22 cellular contexts compared by ENCODE assay signal in genomic region chr6:53273356-53273755, GRCh38.
A peak's percentile ranks its signal among the peaks of the same experiment; 100 is the strongest.
DNase-seq lines count a peak whose midpoint lies in the region; ATAC-seq, FAIRE-seq and TF ChIP-seq lines count a peak whose summit lies in the region.
"Had no signal": no experiment of that assay in that cellular context is flagged by ENCODE, and none has a peak within 500 bp of the region (broad histone marks: within the 10 kb centered on the region; RNA-seq: fewer than 3 reads in every experiment).

No MANE protein-coding gene starts in this region.

- no peaks in the 10 kb centered on the region for H3K27me3 Mint-ChIP-seq in GM23338 (ENCODE audit: insufficient read depth, low read depth, poor library complexity)
- no peaks in the 10 kb centered on the region for H3K27me3 Mint-ChIP-seq in central memory CD8-positive, alpha-beta T cell
- H3K27me3 Mint-ChIP-seq in neural progenitor cell (ENCODE audit: insufficient read depth, low read depth) = no peaks in the 10 kb centered on the region
- H3K27me3 Mint-ChIP-seq: activated CD4-positive, alpha-beta T cell treated with anti-CD3 and anti-CD28 coated beads for 36 hours; IgD-negative memory B cell had no signal

- H3K9ac ChIP-seq in BLaER1 (no peak overlapping the region), neural progenitor cell (no peak overlapping the region)

- H3K4me2 ChIP-seq in BLaER1 = 0 out of 2 replicates have a peak overlapping the region, but pooled peaks have one; percentile 75
- no peak overlapping the region for H3K4me2 ChIP-seq in GM23338
- H3K4me2 ChIP-seq in neural progenitor cell = no peak overlapping the region

- H3K4me1 ChIP-seq in BLaER1 (peaks cover 52% of the 10 kb centered on the region), GM23338 (ENCODE audit: insufficient read depth) (no peaks in the 10 kb centered on the region), neural progenitor cell (no peaks in the 10 kb centered on the region)
- H3K4me1 ChIP-seq: breast epithelium, gastrocnemius medialis had no signal

- H2AFZ ChIP-seq in GM23338 (no peak overlapping the region), neural progenitor cell (replicated peaks) (no peak overlapping the region)

- no peaks in the 10 kb centered on the region for H3F3A ChIP-seq in GM23338 (replicated peaks; ENCODE audit: low read depth)
- no peaks in the 10 kb centered on the region for H3F3A ChIP-seq in neural progenitor cell (ENCODE audit: low read depth)

- H3K36me3 ChIP-seq in BLaER1 = peaks cover 87% of the 10 kb centered on the region
- peaks cover 41% of the 10 kb centered on the region for H3K36me3 ChIP-seq in GM23338 (ENCODE audit: insufficient read depth)
- H3K36me3 ChIP-seq in neural progenitor cell = peaks cover 6% of the 10 kb centered on the region
- H3K36me3 ChIP-seq: gastrocnemius medialis had no signal

- no peaks in the 10 kb centered on the region for H3K9me2 ChIP-seq in GM23338 (ENCODE audit: insufficient read depth)

- H3K4me3 ChIP-seq in BLaER1 = no peak overlapping the region
- no peak overlapping the region for H3K4me3 ChIP-seq in GM23338
- H3K4me3 ChIP-seq in neural progenitor cell = no peak overlapping the region
- H3K4me3 ChIP-seq: breast epithelium, gastrocnemius medialis, sigmoid colon, tibial nerve had no signal

- H3K27ac Mint-ChIP-seq in GM23338 (no peak overlapping the region), neural progenitor cell (no peak overlapping the region)
- peak overlapping the region; percentile 62 for H3K27ac Mint-ChIP-seq in central memory CD8-positive, alpha-beta T cell (ENCODE audit: low read depth)
- H3K27ac Mint-ChIP-seq: activated CD4-positive, alpha-beta T cell treated with anti-CD3 and anti-CD28 coated beads for 36 hours had no signal

- no peak for FAIRE-seq in frontal cortex (lab: Jason Lieb, UNC)
- FAIRE-seq: kidney, TTC549 had no signal

- H3K36me3 Mint-ChIP-seq in GM23338 (ENCODE audit: low read depth) (peaks cover 60% of the 10 kb centered on the region), neural progenitor cell (peaks cover 47% of the 10 kb centered on the region)
- peaks cover 58% of the 10 kb centered on the region for H3K36me3 Mint-ChIP-seq in central memory CD8-positive, alpha-beta T cell (ENCODE audit: insufficient read depth)

- TF ChIP-seq CTCF in GM23338 (conservative IDR thresholded peaks at IDR 0.05; ENCODE audit: low read depth in 2 of 2) = peak; percentile 17 to 32
- peak; percentile 20 for TF ChIP-seq CTCF in neural progenitor cell (IDR thresholded peaks at IDR 0.05)

- H3K9me3 ChIP-seq in BLaER1 (no peaks in the 10 kb centered on the region), neural progenitor cell (ENCODE audit: low read depth) (no peaks in the 10 kb centered on the region)
- H3K9me3 ChIP-seq: breast epithelium, gastrocnemius medialis, sigmoid colon, tibial nerve had no signal

- H3K79me2 ChIP-seq in GM23338 (replicated peaks; ENCODE audit: insufficient read depth) = peaks cover 4% of the 10 kb centered on the region; the same call in 1 of the 2 replicates
- no peaks in the 10 kb centered on the region for H3K79me2 ChIP-seq in neural progenitor cell (ENCODE audit: low read depth)

- H3K9me3 Mint-ChIP-seq in GM23338 (no peaks in the 10 kb centered on the region), neural progenitor cell (no peaks in the 10 kb centered on the region)
- no peaks in the 10 kb centered on the region for H3K9me3 Mint-ChIP-seq in central memory CD8-positive, alpha-beta T cell
- H3K9me3 Mint-ChIP-seq: IgD-negative memory B cell; stimulated activated effector memory CD8-positive, alpha-beta T cell treated with anti-CD3 and anti-CD28 coated beads, Interleukin-12 subunit alpha, Interleukin-12 subunit beta, amount 100 ng/mL, for 72 hours had no signal

- no peak overlapping the region for H3K4me3 Mint-ChIP-seq in GM23338
- no peak overlapping the region for H3K4me3 Mint-ChIP-seq in central memory CD8-positive, alpha-beta T cell
- H3K4me3 Mint-ChIP-seq in neural progenitor cell = no peak overlapping the region
- H3K4me3 Mint-ChIP-seq: activated CD4-positive, alpha-beta T cell treated with anti-CD3 and anti-CD28 coated beads for 36 hours; IgD-negative memory B cell; stimulated activated effector memory CD8-positive, alpha-beta T cell treated with anti-CD3 and anti-CD28 coated beads, Interleukin-12 subunit alpha, Interleukin-12 subunit beta, amount 100 ng/mL, for 72 hours had no signal

- 0 out of 2 replicates have a peak overlapping the region, but pooled peaks have one; percentile 7 for H3K27ac ChIP-seq in BLaER1
- H3K27ac ChIP-seq in GM23338 (ENCODE audit: low read depth) = no peak overlapping the region
- H3K27ac ChIP-seq in neural progenitor cell = no peak overlapping the region
- no peak overlapping the region for H3K27ac ChIP-seq in substantia nigra (ENCODE audit: low read depth, low read length, poor library complexity, severe bottlenecking)
- H3K27ac ChIP-seq: breast epithelium, epithelial cell of prostate, gastrocnemius medialis, sigmoid colon, tibial nerve had no signal

- H3K4me1 Mint-ChIP-seq in GM23338 (no peaks in the 10 kb centered on the region), neural progenitor cell (peaks cover 3% of the 10 kb centered on the region)
- H3K4me1 Mint-ChIP-seq in central memory CD8-positive, alpha-beta T cell = peaks cover 18% of the 10 kb centered on the region

- DNase-seq in GM23338 (ENCODE audit: low spot score) = peak; percentile 13
- no peak for DNase-seq in central memory CD8-positive, alpha-beta T cell (ENCODE audit: low spot score in 2 of 2)
- peak; percentile 8 for DNase-seq in neural progenitor cell (ENCODE audit: low spot score)
- no peak for DNase-seq in frontal cortex (ENCODE audit: low spot score in 2 of 2)
- no peak for DNase-seq in T-helper 2 cell
- DNase-seq in substantia nigra (lab: John Stamatoyannopoulos, UW) = no peak
- DNase-seq: activated CD4-positive, alpha-beta T cell treated with anti-CD3 and anti-CD28 coated beads for 36 hours; dermis blood vessel endothelial cell; gastrocnemius medialis; kidney; mammary epithelial cell; NCI-H1436 treated with DMSO at 0.1 percent for 48 hours; NCI-H524 treated with DMSO at 0.1 percent for 48 hours; sigmoid colon; SW 1271 had no signal

- peak; percentile 44; the same call in 2 of the 3 replicates for ATAC-seq in GM23338
- ATAC-seq in central memory CD8-positive, alpha-beta T cell (replicated peaks; ENCODE audit: extremely low read depth, poor library complexity, severe bottlenecking) = no peak
- ATAC-seq: activated CD4-positive, alpha-beta T cell treated with anti-CD3 and anti-CD28 coated beads for 36 hours; gastrocnemius medialis; stimulated activated effector memory CD8-positive, alpha-beta T cell treated with anti-CD3 and anti-CD28 coated beads, Interleukin-12 subunit alpha, Interleukin-12 subunit beta, amount 100 ng/mL, for 72 hours had no signal

- H4K20me1 ChIP-seq in BLaER1 (no peaks in the 10 kb centered on the region), GM23338 (replicated peaks; ENCODE audit: insufficient read depth) (peaks cover 28% of the 10 kb centered on the region), neural progenitor cell (ENCODE audit: low read depth) (peaks cover 8% of the 10 kb centered on the region)

- H3K27me3 ChIP-seq in BLaER1 (no peaks in the 10 kb centered on the region), GM23338 (ENCODE audit: insufficient read depth) (no peaks in the 10 kb centered on the region), neural progenitor cell (no peaks in the 10 kb centered on the region)
- H3K27me3 ChIP-seq: breast epithelium, gastrocnemius medialis, sigmoid colon, tibial nerve had no signal

TF ChIP-seq in GM23338, 12 proteins besides CTCF, POLR2A, EP300 and RAD21 (continues in another document):
- TF ChIP-seq ZNF331 (CRISPR knock-in tag; IDR thresholded peaks at IDR 0.05; ENCODE audit: low read depth) = no peak

Comparison
In these comparisons a context has a peak if more than half of its experiments do, and no peak if none do; other contexts are left out.
1. DNase-seq: peak in GM23338 (single experiment) and neural progenitor cell (single experiment); none in central memory CD8-positive, alpha-beta T cell (0 of 2), frontal cortex (0 of 2), T-helper 2 cell (0 of 5) and substantia nigra (0 of 49).